31 cellular contexts compared by ENCODE assay signal in the genomic region with DNA sequence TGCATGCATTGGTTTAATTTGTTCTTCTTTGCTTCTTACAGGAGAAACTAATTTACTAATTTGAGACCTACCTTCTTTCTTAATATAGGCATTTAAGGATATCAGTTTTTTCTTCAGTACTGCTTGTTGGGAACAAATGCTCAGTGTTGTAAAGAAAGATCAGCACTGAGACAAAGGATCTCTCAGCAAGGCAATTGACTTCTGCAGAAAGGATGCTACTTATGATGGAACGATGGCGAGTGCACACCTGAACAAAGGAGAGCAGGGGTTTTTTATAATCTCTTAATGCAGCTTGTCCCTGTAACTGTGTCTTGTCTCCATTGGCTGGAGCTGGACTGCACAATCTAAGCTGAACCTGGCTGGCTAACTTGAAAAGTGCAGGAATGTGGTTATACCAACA.
"Had no signal": no experiment of that assay in that cellular context is flagged by ENCODE, and none has a peak within 500 bp of the region (broad histone marks: within the 10 kb centered on the region; RNA-seq: fewer than 3 reads in every experiment).

No MANE protein-coding gene starts in this region.

- H3K9ac ChIP-seq: parathyroid adenoma had no signal

- ATAC-seq: naive thymus-derived CD8-positive, alpha-beta T cell; psoas muscle; right cardiac atrium; sciatic nerve; stimulated activated memory B cell treated with anti-CD40 and anti-IgM and Interleukin-4, amounts not matched to agents 10 μg/mL and 1 μg/mL and 100 μg/mL, for 72 hours; stimulated activated naive CD8-positive, alpha-beta T cell treated with anti-CD3 and anti-CD28 coated beads, Interleukin-15, amount 100 ng/mL, for 72 hours; stimulated activated naive CD8-positive, alpha-beta T cell treated with anti-CD3 and anti-CD28 coated beads, Interleukin-15, Interleukin-2, amounts not matched to agents 100 U/mL and 50 U/mL, for 24 hours; upper lobe of right lung had no signal

- H3K4me2 ChIP-seq: smooth muscle cell had no signal

- H3K4me3 Mint-ChIP-seq: naive B cell; nephron; stimulated activated memory B cell treated with anti-CD40 and anti-IgM and Interleukin-4, amounts not matched to agents 10 μg/mL and 1 μg/mL and 100 μg/mL, for 72 hours; stimulated activated naive CD8-positive, alpha-beta T cell treated with anti-CD3 and anti-CD28 coated beads, Interleukin-15, amount 100 ng/mL, for 72 hours; type B pancreatic cell had no signal

- H3K4me1 ChIP-seq: parathyroid adenoma, psoas muscle, suprapubic skin, testis, tibial artery, transverse colon, upper lobe of right lung, uterus had no signal

- DNase-seq: naive B cell; naive thymus-derived CD8-positive, alpha-beta T cell; nucleus accumbens; posterior cingulate gyrus; psoas muscle; right cardiac atrium; spleen; stimulated activated CD4-positive, alpha-beta T cell treated with anti-CD3 and anti-CD28 coated beads, Interleukin-12 subunit alpha, Interleukin-12 subunit beta, amount 100 ng/mL, for 4 hours; stimulated activated CD4-positive, alpha-beta T cell treated with anti-CD3 and anti-CD28 coated beads, Interleukin-1b, Interleukin-23, amount 100 ng/mL, for 48 hours; stimulated activated CD4-positive, alpha-beta T cell treated with anti-CD3 and anti-CD28 coated beads, Interleukin-4, amount 100 ng/mL, for 1 hour; stimulated activated CD4-positive, alpha-beta T cell treated with anti-CD3 and anti-CD28 coated beads, Interleukin-4, amount 100 ng/mL, for 4 hours; stimulated activated CD8-positive, alpha-beta memory T cell treated with anti-CD3 and anti-CD28 coated beads, Interleukin-4, amount 100 ng/mL, for 48 hours; stimulated activated naive CD4-positive, alpha-beta T cell; stimulated activated naive CD8-positive, alpha-beta T cell treated with anti-CD3 and anti-CD28 coated beads, Interleukin-15, amount 100 ng/mL, for 72 hours; stimulated activated naive CD8-positive, alpha-beta T cell treated with anti-CD3 and anti-CD28 coated beads, Interleukin-15, Interleukin-2, amounts not matched to agents 100 U/mL and 50 U/mL, for 24 hours; substantia nigra; testis; tibial artery; transverse colon; upper lobe of right lung; uterus had no signal

- H3K27me3 ChIP-seq: testis, uterus had no signal

- H3K27ac Mint-ChIP-seq: nephron; progenitor cell of endocrine pancreas; stimulated activated memory B cell treated with anti-CD40 and anti-IgM and Interleukin-4, amounts not matched to agents 10 μg/mL and 1 μg/mL and 100 μg/mL, for 72 hours; stimulated activated naive CD8-positive, alpha-beta T cell treated with anti-CD3 and anti-CD28 coated beads, Interleukin-15, amount 100 ng/mL, for 72 hours; type B pancreatic cell had no signal

- H3K79me2 ChIP-seq: parathyroid adenoma had no signal

- H3K27ac ChIP-seq: neutrophil, parathyroid adenoma, psoas muscle, skin epidermis, spleen, suprapubic skin, testis, tibial artery, transverse colon, upper lobe of right lung, uterus had no signal

- H3K9me3 ChIP-seq: suprapubic skin, testis, upper lobe of right lung, uterus had no signal

- H3K36me3 Mint-ChIP-seq: stimulated activated memory B cell treated with anti-CD40 and anti-IgM and Interleukin-4, amounts not matched to agents 10 μg/mL and 1 μg/mL and 100 μg/mL, for 72 hours; type B pancreatic cell had no signal

- H3K4me3 ChIP-seq: psoas muscle, skin epidermis, smooth muscle cell, spleen, suprapubic skin, testis, tibial artery, transverse colon, upper lobe of right lung, uterus had no signal

- H3K4me1 Mint-ChIP-seq: nephron had no signal

- H3K36me3 ChIP-seq: neutrophil, spleen, suprapubic skin, tibial artery, transverse colon, upper lobe of right lung, uterus had no signal

- H2AFZ ChIP-seq: parathyroid adenoma had no signal
